ENCODE assay signal across 8 cellular contexts in the genomic region with DNA sequence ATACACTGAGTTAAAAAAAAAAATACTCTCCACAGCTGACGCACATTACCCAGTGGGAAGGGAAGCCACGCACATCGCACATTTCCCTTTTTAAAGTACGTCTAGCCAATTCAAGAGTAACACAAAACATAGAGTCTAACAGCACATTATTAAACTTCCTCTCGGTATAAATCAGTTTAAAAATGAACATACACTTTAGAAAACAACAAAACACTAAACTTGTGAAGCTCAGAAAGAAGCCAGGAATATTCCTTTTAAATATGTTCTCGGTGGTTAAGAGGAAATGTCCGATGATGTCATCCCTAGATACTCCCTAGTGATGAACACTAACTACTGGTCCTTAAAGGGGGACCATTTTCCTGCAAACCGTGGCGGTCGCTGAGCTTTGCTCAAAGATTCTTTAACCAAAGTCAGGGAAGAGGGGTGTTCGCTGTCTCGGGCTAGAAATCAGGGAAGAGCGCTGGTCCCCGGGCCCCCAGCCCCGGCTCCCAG. TPM values are rescaled to one million over a fixed set of nuclear protein-coding genes. Genes with fewer than 3 reads are reported as not detected.
DNase-seq lines count a peak whose midpoint lies in the region; ATAC-seq and TF ChIP-seq lines count a peak whose summit lies in the region.

No MANE protein-coding gene starts in this region.

- no peaks in the 10 kb centered on the region for H3F3A ChIP-seq in smooth muscle cell (ENCODE audit: low read depth)

- H3K27me3 ChIP-seq in breast epithelium (no peaks in the 10 kb centered on the region), smooth muscle cell (ENCODE audit: low read depth) (peaks cover 24% of the 10 kb centered on the region)

- H4K20me1 ChIP-seq in smooth muscle cell (ENCODE audit: low read depth): no peaks in the 10 kb centered on the region

- H3K4me3 Mint-ChIP-seq in Calu3 (ENCODE audit: low read depth, unreplicated experiment) (peak overlapping the region; percentile 73), immature natural killer cell (peak overlapping the region; percentile 85 to 92 (median 90))

- WGBS in smooth muscle cell (ENCODE audit: low lambda C conversion rate): 7% methylated on average over 15 of the region's 15 CpGs

- H3K4me3 ChIP-seq in breast epithelium (peak overlapping the region; percentile 53 to 83 (median 57)), smooth muscle cell (peak overlapping the region; percentile 83)

- H3K27ac Mint-ChIP-seq in Calu3 (ENCODE audit: unreplicated experiment) (peak overlapping the region; percentile 68), immature natural killer cell (peak overlapping the region; percentile 51 to 87 (median 70))

- ATAC-seq in GM19324 (IDR thresholded peaks at IDR 0.05; ENCODE audit: low FRiP score, unreplicated experiment): peak; percentile 67
- ATAC-seq in HG03196 (IDR thresholded peaks at IDR 0.05; ENCODE audit: unreplicated experiment): peak; percentile 61

- no peak for TF ChIP-seq POLR2A in breast epithelium (IDR thresholded peaks at IDR 0.05)

- intact Hi-C loops in Calu3 (cut with micrococcal nuclease; ENCODE audit: unreplicated experiment) (no loop called here), breast epithelium (cut with DNase I; ENCODE audit: low total_unique reads) (no loop called here)

- peaks cover 9% of the 10 kb centered on the region for H3K79me2 ChIP-seq in smooth muscle cell (ENCODE audit: low read depth)

- no TSS peak for BruUV-seq in Calu3 (replicated peaks; lab: Mats Ljungman, UMichigan)

- no peak for DNase-seq in Calu3
- peak; percentile 86 for DNase-seq in NCI-H69 (lab: John Stamatoyannopoulos, UW)
- DNase-seq in breast epithelium (ENCODE audit: low spot score in 2 of 2): no peak
- peak; percentile 14 to 19 (median 17) for DNase-seq in immature natural killer cell
- no peak for DNase-seq in smooth muscle cell (lab: John Stamatoyannopoulos, UW; ENCODE audit: unreplicated experiment)
- DNase-seq in NOMO-1 (lab: John Stamatoyannopoulos, UW; ENCODE audit: unreplicated experiment in 2 of 2): no peak

- H3K9ac ChIP-seq in smooth muscle cell (ENCODE audit: low read depth): peak overlapping the region; percentile 61

- no peak for TF ChIP-seq CTCF in Calu3 (IDR thresholded peaks at IDR 0.05; ENCODE audit: unreplicated experiment)
- no peak for TF ChIP-seq CTCF in breast epithelium (IDR thresholded peaks at IDR 0.05)
- no peak for TF ChIP-seq CTCF in smooth muscle cell (IDR thresholded peaks at IDR 0.05; ENCODE audit: borderline replicate concordance, insufficient read depth, poor library complexity, severe bottlenecking)

- H3K27me3 Mint-ChIP-seq in Calu3 (ENCODE audit: unreplicated experiment) (no peaks in the 10 kb centered on the region), immature natural killer cell (ENCODE audit: low read depth in 3 of 3) (peaks cover 3 to 6% (median 3%) of the 10 kb centered on the region in 3 donors)

- no peaks in the 10 kb centered on the region for H3K36me3 ChIP-seq in breast epithelium
- no peaks in the 10 kb centered on the region for H3K36me3 ChIP-seq in smooth muscle cell (ENCODE audit: low read depth)

- H3K36me3 Mint-ChIP-seq in Calu3 (ENCODE audit: insufficient read depth, unreplicated experiment) (peaks cover 7% of the 10 kb centered on the region), immature natural killer cell (no peaks in the 10 kb centered on the region)

- CTCF ChIA-PET in Calu3 (lab: Charles Lee): interaction anchor here (0.7 kb wide), 1 partner anchor 987 kb away, joined by 3 read pairs; no protein-coding TSS in a partner anchor

- peak overlapping the region; percentile 93 for H2AFZ ChIP-seq in smooth muscle cell (ENCODE audit: low read depth)

- no peaks in the 10 kb centered on the region for H3K4me1 Mint-ChIP-seq in Calu3 (ENCODE audit: low read depth, unreplicated experiment)
- peaks cover 10 to 14% of the 10 kb centered on the region in 2 donors for H3K4me1 Mint-ChIP-seq in immature natural killer cell

- peak overlapping the region; percentile 84 for H3K4me2 ChIP-seq in smooth muscle cell

- H3K4me1 ChIP-seq in breast epithelium: no peaks in the 10 kb centered on the region
- H3K4me1 ChIP-seq in smooth muscle cell (ENCODE audit: low read depth): peaks cover 22% of the 10 kb centered on the region

- no peaks in the 10 kb centered on the region for H3K9me3 ChIP-seq in breast epithelium
- peaks cover 9% of the 10 kb centered on the region for H3K9me3 ChIP-seq in smooth muscle cell (replicated peaks; ENCODE audit: low read depth)

- H3K9me3 Mint-ChIP-seq in Calu3 (ENCODE audit: low read depth, unreplicated experiment): no peaks in the 10 kb centered on the region
- H3K9me3 Mint-ChIP-seq in immature natural killer cell: peaks cover 0 to 5% (median 0%) of the 10 kb centered on the region in 6 donors

- H3K27ac ChIP-seq in breast epithelium: peak overlapping the region; percentile 80 to 88
- H3K27ac ChIP-seq in smooth muscle cell (ENCODE audit: low read depth): no peak overlapping the region

RNA-seq across cellular contexts. Expression of gene MYEF2, which starts 0.7 kb away (rescaled TPM):
- total RNA-seq in Calu3 (2022): 25.4 and 31.1 TPM in 2 replicates
- total RNA-seq in breast epithelium: 10 to 100 TPM in 2 of 3 donors, 1 to 10 TPM in 1; 4.8 to 29.4 (median 19.3) TPM
- 1 to 10 TPM in 2 of 3 donors, not detected in 1; 1.5 to 1.6 TPM for polyA plus RNA-seq in immature natural killer cell
- 3.9 and 13.9 TPM in 2 replicates for total RNA-seq in smooth muscle cell
- 0.56 and 1.2 TPM in 2 replicates for polyA plus RNA-seq in smooth muscle cell

RNA-seq across cellular contexts. Expression of gene CTXN2, which starts 14.0 kb away (rescaled TPM):
- total RNA-seq in Calu3 (2022) (not detected in 2 replicates), breast epithelium (not detected), smooth muscle cell (not detected in 2 replicates)
- polyA plus RNA-seq in immature natural killer cell (not detected), smooth muscle cell (not detected in 2 replicates)

RNA-seq across cellular contexts. Expression of gene SLC12A1, which starts 28.7 kb away (rescaled TPM):
- total RNA-seq in Calu3 (2022) (not detected in 2 replicates), breast epithelium (under 1 TPM in 1 of 3 donors, not detected in 2; under 0.01 TPM), smooth muscle cell (not detected in 2 replicates)
- polyA plus RNA-seq in immature natural killer cell (not detected), smooth muscle cell (not detected in 2 replicates)

RNA-seq across cellular contexts. Expression of gene SLC24A5, which starts 56.6 kb away (rescaled TPM):
- total RNA-seq in Calu3 (2022): not detected in 2 replicates
- not detected for total RNA-seq in breast epithelium
- polyA plus RNA-seq in immature natural killer cell: not detected
- total RNA-seq in smooth muscle cell: not detected in 2 replicates
- polyA plus RNA-seq in smooth muscle cell: not detected in 2 replicates

Comparison
In these comparisons a context has a peak if more than half of its experiments do, and no peak if none do; other contexts are left out.
1. DNase-seq: peak in NCI-H69 (single experiment) and immature natural killer cell (3 of 3); none in Calu3 (single experiment), breast epithelium (0 of 2), smooth muscle cell (single experiment) and NOMO-1 (0 of 2).